In genomic region chr19:4524808-4525562, GRCh38 we compare ENCODE assay signal across 9 cellular contexts. TPM values are rescaled to one million over a fixed set of nuclear protein-coding genes. Genes with fewer than 3 reads are reported as not detected.
DNase-seq lines count a peak whose midpoint lies in the region; ATAC-seq and TF ChIP-seq lines count a peak whose summit lies in the region.
"Had no signal": no experiment of that assay in that cellular context is flagged by ENCODE, and none has a peak within 500 bp of the region (broad histone marks: within the 10 kb centered on the region; RNA-seq: fewer than 3 reads in every experiment).

No MANE protein-coding gene starts in this region.

- no peak overlapping the region for H2BK5ac ChIP-seq in mesendoderm (ENCODE audit: low read length)

- H3K9ac ChIP-seq in mesendoderm (ENCODE audit: low read length): no peak overlapping the region

- peaks cover 6% of the 10 kb centered on the region for H3K27me3 Mint-ChIP-seq in chondrocyte (ENCODE audit: low read depth)

- peaks cover 12% of the 10 kb centered on the region for H3K4me1 Mint-ChIP-seq in chondrocyte (ENCODE audit: low read depth)
- H3K4me1 Mint-ChIP-seq in stimulated activated effector memory CD8-positive, alpha-beta T cell treated with anti-CD3 and anti-CD28 coated beads, Interleukin-12 subunit alpha, Interleukin-12 subunit beta, amount 100 ng/mL, for 72 hours: peaks cover 5% of the 10 kb centered on the region

- no peaks in the 10 kb centered on the region for H3K36me3 ChIP-seq in mesendoderm (ENCODE audit: control insufficient read depth, insufficient read depth, low read length)

- H3K56ac ChIP-seq in mesendoderm (ENCODE audit: low read length): no peak overlapping the region

- no peak overlapping the region for H3K18ac ChIP-seq in mesendoderm (ENCODE audit: low read length)

- no peaks in the 10 kb centered on the region for H3K27me3 ChIP-seq in mesendoderm (ENCODE audit: insufficient read depth, low read length, poor library complexity)

- no peak overlapping the region for H2BK15ac ChIP-seq in mesendoderm (replicated peaks; ENCODE audit: low read depth)

- H3K4me3 Mint-ChIP-seq in chondrocyte (ENCODE audit: unreplicated experiment): no peak overlapping the region
- no peak overlapping the region for H3K4me3 Mint-ChIP-seq in stimulated activated effector memory CD8-positive, alpha-beta T cell treated with anti-CD3 and anti-CD28 coated beads, Interleukin-12 subunit alpha, Interleukin-12 subunit beta, amount 100 ng/mL, for 72 hours
- H3K4me3 Mint-ChIP-seq: activated naive CD8-positive, alpha-beta T cell had no signal

- H2AK5ac ChIP-seq in mesendoderm (ENCODE audit: low read length): no peak overlapping the region

- H3K4ac ChIP-seq in mesendoderm (ENCODE audit: low read depth, low read length): no peak overlapping the region

- DNase-seq in ELR (ENCODE audit: low read depth) (peak; percentile 69), LHCN-M2 (ENCODE audit: low read depth) (peak; percentile 37), chondrocyte (ENCODE audit: low spot score) (peak; percentile 91), mesendoderm (peak; percentile 53), NCI-H526 treated with DMSO at 0.1 percent for 48 hours (lab: John Stamatoyannopoulos, UW) (no peak)
- DNase-seq in activated CD4-positive, alpha-beta T cell treated with anti-CD3 and anti-CD28 coated beads for 1 hour: peak; percentile 50
- peak; percentile 61 to 85 for DNase-seq in stimulated activated effector memory CD8-positive, alpha-beta T cell treated with anti-CD3 and anti-CD28 coated beads, Interleukin-12 subunit alpha, Interleukin-12 subunit beta, amount 100 ng/mL, for 72 hours (ENCODE audit: low spot score in 2 of 2)

- no peak overlapping the region for H4K5ac ChIP-seq in mesendoderm (ENCODE audit: low read length)

- ATAC-seq in stimulated activated effector memory CD8-positive, alpha-beta T cell treated with anti-CD3 and anti-CD28 coated beads, Interleukin-12 subunit alpha, Interleukin-12 subunit beta, amount 100 ng/mL, for 72 hours: peak; percentile 82
- ATAC-seq in GM19467 (IDR thresholded peaks at IDR 0.05; ENCODE audit: unreplicated experiment): no peak

- H4K8ac ChIP-seq in mesendoderm (ENCODE audit: low read depth, low read length): no peak overlapping the region

- no peaks in the 10 kb centered on the region for H3K9me3 Mint-ChIP-seq in chondrocyte (ENCODE audit: low read depth)
- H3K9me3 Mint-ChIP-seq in stimulated activated effector memory CD8-positive, alpha-beta T cell treated with anti-CD3 and anti-CD28 coated beads, Interleukin-12 subunit alpha, Interleukin-12 subunit beta, amount 100 ng/mL, for 72 hours: no peaks in the 10 kb centered on the region

- H3K79me1 ChIP-seq in mesendoderm (ENCODE audit: low read length): no peaks in the 10 kb centered on the region

- H3K4me3 ChIP-seq in mesendoderm (ENCODE audit: low read length): no peak overlapping the region

- WGBS in mesendoderm (ENCODE audit: extremely low coverage, insufficient coverage, low lambda C conversion rate): no CpG with 5 or more reads among the region's 23 CpGs

- no peaks in the 10 kb centered on the region for H3K4me1 ChIP-seq in mesendoderm (ENCODE audit: control insufficient read depth, low read depth, low read length)

- H3K23ac ChIP-seq in mesendoderm (ENCODE audit: low read length): no peak overlapping the region

- H3K4me2 ChIP-seq in mesendoderm (ENCODE audit: low read length): no peak overlapping the region

- no peak overlapping the region for H2BK120ac ChIP-seq in mesendoderm (ENCODE audit: low read depth, low read length)

- no peaks in the 10 kb centered on the region for H3K36me3 Mint-ChIP-seq in chondrocyte (ENCODE audit: low read depth)
- no peaks in the 10 kb centered on the region for H3K36me3 Mint-ChIP-seq in stimulated activated effector memory CD8-positive, alpha-beta T cell treated with anti-CD3 and anti-CD28 coated beads, Interleukin-12 subunit alpha, Interleukin-12 subunit beta, amount 100 ng/mL, for 72 hours
- H3K36me3 Mint-ChIP-seq: activated naive CD8-positive, alpha-beta T cell had no signal

- no peak overlapping the region for H3K27ac ChIP-seq in mesendoderm (ENCODE audit: low read depth, low read length)

- no peak overlapping the region for H3K27ac Mint-ChIP-seq in chondrocyte (ENCODE audit: unreplicated experiment)
- no peak overlapping the region for H3K27ac Mint-ChIP-seq in stimulated activated effector memory CD8-positive, alpha-beta T cell treated with anti-CD3 and anti-CD28 coated beads, Interleukin-12 subunit alpha, Interleukin-12 subunit beta, amount 100 ng/mL, for 72 hours
- H3K27ac Mint-ChIP-seq: activated naive CD8-positive, alpha-beta T cell had no signal

- H3K79me2 ChIP-seq in mesendoderm (ENCODE audit: control insufficient read depth, insufficient read depth, low read length): no peaks in the 10 kb centered on the region

- TF ChIP-seq CTCF in chondrocyte (IDR thresholded peaks at IDR 0.05): peak; percentile 81

RNA-seq across cellular contexts. Expression of gene PLIN4, which starts 6.7 kb away (rescaled TPM):
- total RNA-seq in LHCN-M2 (2014; rRNA removed) (under 0.01 TPM in 1 of 2 replicates, not detected in the other), chondrocyte (0.05 TPM in 2 of 3 replicates, not detected in the other)
- 0.09 TPM for polyA plus RNA-seq in LHCN-M2 (2012)
- 0.01 TPM for polyA plus RNA-seq in mesendoderm (2013, experiment 1 of 2)
- 0.04 TPM for polyA plus RNA-seq in mesendoderm (2013, experiment 2 of 2)

RNA-seq across cellular contexts. Expression of gene PLIN5, which starts 10.0 kb away (rescaled TPM):
- total RNA-seq in LHCN-M2 (2014; rRNA removed): 0.06 TPM in 1 of 2 replicates, not detected in the other
- not detected for polyA plus RNA-seq in LHCN-M2 (2012)
- total RNA-seq in chondrocyte: not detected in 3 replicates
- 0.14 TPM for polyA plus RNA-seq in mesendoderm (2013, experiment 1 of 2)
- 0.24 TPM for polyA plus RNA-seq in mesendoderm (2013, experiment 2 of 2)

RNA-seq across cellular contexts. Expression of gene LRG1, which starts 14.9 kb away (rescaled TPM):
- total RNA-seq in LHCN-M2 (2014; rRNA removed): 0.13 TPM in 1 of 2 replicates, not detected in the other
- not detected for polyA plus RNA-seq in LHCN-M2 (2012)
- not detected in 3 replicates for total RNA-seq in chondrocyte
- polyA plus RNA-seq in mesendoderm (2013, experiment 1 of 2): 0.59 TPM
- polyA plus RNA-seq in mesendoderm (2013, experiment 2 of 2): 0.42 TPM

RNA-seq across cellular contexts. Expression of gene SEMA6B, which starts 34.5 kb away (rescaled TPM):
- 9.7 and 30.7 TPM in 2 replicates for total RNA-seq in LHCN-M2 (2014; rRNA removed)
- polyA plus RNA-seq in LHCN-M2 (2012): 0.69 TPM
- total RNA-seq in chondrocyte: 4.2 to 5.3 TPM (median 4.3 TPM) in 3 replicates
- polyA plus RNA-seq in mesendoderm (2013, experiment 1 of 2): 6.6 TPM
- polyA plus RNA-seq in mesendoderm (2013, experiment 2 of 2): 6.7 TPM

RNA-seq across cellular contexts. Expression of gene HDGFL2, which starts 52.9 kb away (rescaled TPM):
- 65.9 and 67.3 TPM in 2 replicates for total RNA-seq in LHCN-M2 (2014; rRNA removed)
- 52.7 TPM for polyA plus RNA-seq in LHCN-M2 (2012)
- total RNA-seq in chondrocyte: 50.0 to 66.5 TPM (median 51.7 TPM) in 3 replicates
- polyA plus RNA-seq in mesendoderm (2013, experiment 1 of 2): 54.7 TPM
- polyA plus RNA-seq in mesendoderm (2013, experiment 2 of 2): 55.7 TPM
